In the genomic region with DNA sequence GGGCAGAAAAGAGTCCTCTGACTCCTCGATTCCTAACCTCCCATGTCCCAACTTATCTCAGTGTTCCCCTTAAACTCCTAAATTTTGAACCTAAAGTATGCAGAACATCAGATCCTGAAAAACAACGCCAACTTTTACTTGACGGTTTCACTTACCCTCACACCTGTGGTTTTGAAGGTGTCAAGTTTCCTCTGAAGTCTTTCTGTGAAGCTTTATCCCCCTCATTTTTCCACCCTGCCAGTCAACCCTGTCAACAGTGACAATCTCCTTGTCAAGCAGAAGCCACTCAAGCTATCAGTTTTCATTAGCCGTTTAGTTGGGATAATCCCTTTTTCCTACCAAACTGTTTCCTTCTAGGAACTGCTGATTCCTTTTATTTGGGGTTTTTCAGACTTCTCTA, we compare ENCODE assay signal across 15 cellular contexts.
DNase-seq lines count a peak whose midpoint lies in the region; FAIRE-seq and TF ChIP-seq lines count a peak whose summit lies in the region.
"Had no signal": no experiment of that assay in that cellular context is flagged by ENCODE, and none has a peak within 500 bp of the region (broad histone marks: within the 10 kb centered on the region; RNA-seq: fewer than 3 reads in every experiment).

No MANE protein-coding gene starts in this region.

- no peak for TF ChIP-seq POLR2A in GM12892 (IDR thresholded peaks at IDR 0.05; ENCODE audit: low read depth, low read length)

- H3K36me3 Mint-ChIP-seq in T-helper 1 cell treated with Interleukin-12 subunit alpha and Interleukin-12 subunit beta and Interleukin-4 antibody, amounts not matched to agents 30 μg/mL and 1 μg/mL, for 36 hours (ENCODE audit: low read depth): peaks cover 13% of the 10 kb centered on the region

- peak; percentile 67 for FAIRE-seq in GM12892 (lab: Jason Lieb, UNC)
- FAIRE-seq: A204.1 had no signal

- peaks cover 3% of the 10 kb centered on the region for H3K9me3 Mint-ChIP-seq in T-helper 1 cell treated with Interleukin-12 subunit alpha and Interleukin-12 subunit beta and Interleukin-4 antibody, amounts not matched to agents 30 μg/mL and 1 μg/mL, for 36 hours
- H3K9me3 Mint-ChIP-seq: HFFc6 had no signal

- DNase-seq in NCI-H748 (lab: John Stamatoyannopoulos, UW; ENCODE audit: unreplicated experiment): peak; percentile 14
- DNase-seq in NCI-H748 treated with DMSO at 0.1 percent for 48 hours (lab: John Stamatoyannopoulos, UW): no peak
- DNase-seq in GM12892 (ENCODE audit: insufficient read length): no peak
- peak; percentile 29 for DNase-seq in iPS-NIHi7 (ENCODE audit: extremely low spot score)
- no peak for DNase-seq in AML-193 (lab: John Stamatoyannopoulos, UW)
- no peak for DNase-seq in NCI-H526 (lab: John Stamatoyannopoulos, UW)
- DNase-seq in NCI-H1930 (lab: John Stamatoyannopoulos, UW): no peak
- DNase-seq: activated CD4-positive, alpha-beta T cell treated with anti-CD3 and anti-CD28 coated beads, Interleukin-2, amount 50 U/mL, for 4 hours; caudate nucleus; EL; HFFc6; NCI-H146; psoas muscle had no signal

- H3K4me1 Mint-ChIP-seq in T-helper 1 cell treated with Interleukin-12 subunit alpha and Interleukin-12 subunit beta and Interleukin-4 antibody, amounts not matched to agents 30 μg/mL and 1 μg/mL, for 36 hours (ENCODE audit: low read depth): peaks cover 69% of the 10 kb centered on the region

- no peaks in the 10 kb centered on the region for H3K27me3 Mint-ChIP-seq in T-helper 1 cell treated with Interleukin-12 subunit alpha and Interleukin-12 subunit beta and Interleukin-4 antibody, amounts not matched to agents 30 μg/mL and 1 μg/mL, for 36 hours (ENCODE audit: low read depth)

- H3K4me3 Mint-ChIP-seq in T-helper 1 cell treated with Interleukin-12 subunit alpha and Interleukin-12 subunit beta and Interleukin-4 antibody, amounts not matched to agents 30 μg/mL and 1 μg/mL, for 36 hours: peak overlapping the region; percentile 32
- H3K4me3 Mint-ChIP-seq: HFFc6 had no signal

- H3K27ac Mint-ChIP-seq in T-helper 1 cell treated with Interleukin-12 subunit alpha and Interleukin-12 subunit beta and Interleukin-4 antibody, amounts not matched to agents 30 μg/mL and 1 μg/mL, for 36 hours: peak overlapping the region; percentile 86
- H3K27ac Mint-ChIP-seq: HFFc6 had no signal

Comparison
In these comparisons a context has a peak if more than half of its experiments do, and no peak if none do; other contexts are left out.
1. DNase-seq: peak in NCI-H748 (single experiment) and iPS-NIHi7 (single experiment); none in NCI-H748 treated with DMSO at 0.1 percent for 48 hours (single experiment), GM12892 (single experiment), AML-193 (0 of 2), NCI-H526 (0 of 2) and NCI-H1930 (0 of 2).